19 cellular contexts compared by ENCODE assay signal in genomic region chr3:31159331-31160039, GRCh38.
"Had no signal": no experiment of that assay in that cellular context is flagged by ENCODE, and none has a peak within 500 bp of the region (broad histone marks: within the 10 kb centered on the region; RNA-seq: fewer than 3 reads in every experiment).

No MANE protein-coding gene starts in this region.

- H3K4me3 ChIP-seq: lung, SK-N-MC, suprapubic skin, transverse colon had no signal

- DNase-seq: activated B cell treated with CpG ODN at 0.5 μM for 24 hours; activated CD4-positive, alpha-beta memory T cell treated with anti-CD3 and anti-CD28 coated beads for 36 hours; activated CD4-positive, alpha-beta T cell treated with anti-CD3 and anti-CD28 coated beads for 4 hours; activated naive CD4-positive, alpha-beta T cell; activated naive CD8-positive, alpha-beta T cell treated with anti-CD3 and anti-CD28 coated beads for 36 hours; activated T-cell treated with anti-CD3 and anti-CD28 coated beads for 4 hours; amygdala; nephron progenitor cell; occipital lobe; retina; stimulated activated CD4-positive, alpha-beta T cell treated with anti-CD3 and anti-CD28 coated beads, Interleukin-2, amount 100 ng/mL, for 48 hours; stimulated activated naive CD8-positive, alpha-beta T cell treated with anti-CD3 and anti-CD28 coated beads, Interleukin-15, amount 100 ng/mL, for 72 hours; T-helper 1 cell; T-helper 9 cell; transverse colon had no signal

- H3K4me1 ChIP-seq: suprapubic skin, transverse colon had no signal

- H3K36me3 ChIP-seq: suprapubic skin, transverse colon had no signal

- H3K27ac ChIP-seq: epithelial cell of prostate, SK-N-MC, suprapubic skin, transverse colon had no signal

- H3K27me3 ChIP-seq: suprapubic skin, transverse colon had no signal

- H3K9me3 ChIP-seq: suprapubic skin, transverse colon had no signal
